In the genomic region with DNA sequence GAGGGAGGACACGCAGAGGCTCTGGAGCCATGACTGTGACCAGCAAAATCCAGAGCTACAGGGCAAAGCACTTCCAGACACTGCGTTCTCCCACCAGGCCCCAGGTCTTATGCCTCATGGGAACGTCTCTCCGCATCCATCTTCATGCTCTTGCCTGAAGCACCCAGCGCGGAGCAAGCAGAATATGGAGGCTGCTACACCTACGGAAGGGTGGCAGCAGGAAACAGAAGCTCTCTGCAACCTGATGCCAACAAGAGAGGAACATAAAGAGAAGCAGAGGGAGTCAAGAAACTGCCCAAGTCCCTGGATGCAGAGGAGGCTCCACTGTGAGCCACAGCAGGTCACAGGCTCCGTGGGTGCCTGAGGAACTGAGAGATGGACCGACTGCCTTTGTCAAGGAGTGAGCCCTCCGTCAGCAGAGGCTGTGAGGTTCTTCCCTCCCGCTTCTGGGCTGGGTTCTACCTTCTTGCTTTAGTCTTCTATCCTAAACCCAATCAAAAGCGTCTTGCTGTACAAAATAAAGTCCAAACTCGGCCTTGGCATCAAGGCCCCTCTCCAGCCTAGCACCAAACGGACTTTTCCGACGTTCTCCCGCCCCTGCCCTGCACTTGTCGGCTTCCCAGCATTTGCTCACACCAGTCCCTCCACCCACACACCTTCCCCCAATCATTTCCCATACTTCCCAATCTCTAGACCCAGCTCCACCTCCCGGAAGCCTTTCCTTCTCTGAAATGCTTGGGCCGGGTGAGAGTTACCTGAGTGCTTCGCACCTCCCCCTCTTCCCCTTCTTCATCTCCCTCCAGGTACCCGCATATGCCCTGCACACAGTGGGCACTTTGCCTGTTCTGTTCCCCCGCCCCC, we compare ENCODE assay signal across 8 cellular contexts. TPM values are rescaled to one million over a fixed set of nuclear protein-coding genes. Genes with fewer than 3 reads are reported as not detected.
DNase-seq lines count a peak whose midpoint lies in the region; ATAC-seq, FAIRE-seq and TF ChIP-seq lines count a peak whose summit lies in the region.

No MANE protein-coding gene starts in this region.

- peak overlapping the region; percentile 94 for H3K4me2 ChIP-seq in mesendoderm (ENCODE audit: low read length)

- H4K5ac ChIP-seq in mesendoderm (ENCODE audit: low read length): no peak overlapping the region

- H3K4me3 ChIP-seq in NT2/D1 (ENCODE audit: insufficient read length, low read depth) (peak overlapping the region; percentile 100), choroid plexus epithelial cell (ENCODE audit: low read depth, low read length) (peak overlapping the region; percentile 94), mesendoderm (ENCODE audit: low read length) (peak overlapping the region; percentile 75)

- peaks cover 47% of the 10 kb centered on the region for H3K36me3 ChIP-seq in NT2/D1 (ENCODE audit: insufficient read depth, insufficient read length, low read length)
- peaks cover 5% of the 10 kb centered on the region for H3K36me3 ChIP-seq in mesendoderm (ENCODE audit: control insufficient read depth, insufficient read depth, low read length)

- H3K4ac ChIP-seq in mesendoderm (ENCODE audit: low read depth, low read length): no peak overlapping the region

- peak; percentile 17 for FAIRE-seq in urothelium cell line (lab: Jason Lieb, UNC)

- H3K27me3 ChIP-seq in NT2/D1 (ENCODE audit: insufficient read depth, insufficient read length) (no peaks in the 10 kb centered on the region), mesendoderm (ENCODE audit: insufficient read depth, low read length, poor library complexity) (no peaks in the 10 kb centered on the region)

- no peak for TF ChIP-seq CTCF in GM20000 (IDR thresholded peaks at IDR 0.05; ENCODE audit: extremely low read depth, missing control alignments)
- no peak for TF ChIP-seq CTCF in choroid plexus epithelial cell (conservative IDR thresholded peaks at IDR 0.05; ENCODE audit: low read depth, low read length)

- ATAC-seq in HG02623 (IDR thresholded peaks at IDR 0.05; ENCODE audit: unreplicated experiment) (no peak), GM18873 (IDR thresholded peaks at IDR 0.05; ENCODE audit: low FRiP score, unreplicated experiment) (no peak)

- peaks cover 55% of the 10 kb centered on the region for H3K79me2 ChIP-seq in mesendoderm (ENCODE audit: control insufficient read depth, insufficient read depth, low read length)

- H3K4me1 ChIP-seq in NT2/D1 (ENCODE audit: insufficient read depth, insufficient read length) (peaks cover 11% of the 10 kb centered on the region), mesendoderm (ENCODE audit: control insufficient read depth, low read depth, low read length) (peaks cover 18% of the 10 kb centered on the region)

- no CpG with 5 or more reads among the region's 23 CpGs for WGBS in mesendoderm (ENCODE audit: extremely low coverage, insufficient coverage, low lambda C conversion rate)

- H3K79me1 ChIP-seq in mesendoderm (ENCODE audit: low read length): no peaks in the 10 kb centered on the region

- H4K8ac ChIP-seq in mesendoderm (ENCODE audit: low read depth, low read length): no peak overlapping the region

- peak; percentile 35 for DNase-seq in Ammon's horn (ENCODE audit: low spot score)
- peak; percentile 31 for DNase-seq in GM20000 (ENCODE audit: low spot score)
- no peak for DNase-seq in NT2/D1 (ENCODE audit: low read depth, low spot score)
- no peak for DNase-seq in choroid plexus epithelial cell (ENCODE audit: low read depth)
- DNase-seq in mesendoderm: peak; percentile 82
- peak; percentile 70 for DNase-seq in urothelium cell line (ENCODE audit: low spot score)

- H3K27ac ChIP-seq in mesendoderm (ENCODE audit: low read depth, low read length): peak overlapping the region; percentile 26

- no peaks in the 10 kb centered on the region for H3K9me3 ChIP-seq in NT2/D1 (ENCODE audit: insufficient read depth, low read length)

- peak overlapping the region; percentile 86 for H2BK5ac ChIP-seq in mesendoderm (ENCODE audit: low read length)

- no peak overlapping the region for H2BK120ac ChIP-seq in mesendoderm (ENCODE audit: low read depth, low read length)

- no peak overlapping the region for H3K23ac ChIP-seq in mesendoderm (ENCODE audit: low read length)

- peak overlapping the region; percentile 6 for H2AK5ac ChIP-seq in mesendoderm (ENCODE audit: low read length)

- H3K9ac ChIP-seq in NT2/D1 (ENCODE audit: insufficient read length, low read depth) (peak overlapping the region; percentile 100), mesendoderm (ENCODE audit: low read length) (peak overlapping the region; percentile 90)

- no peak overlapping the region for H2BK15ac ChIP-seq in mesendoderm (replicated peaks; ENCODE audit: low read depth)

- peak overlapping the region; percentile 90 for H3K18ac ChIP-seq in mesendoderm (ENCODE audit: low read length)

- peak overlapping the region; percentile 97 for H3K56ac ChIP-seq in mesendoderm (ENCODE audit: low read length)

RNA-seq across cellular contexts. Expression of a gene that starts 0.9 kb away (rescaled TPM):
- 466 TPM for polyA plus RNA-seq in mesendoderm (2013, experiment 1 of 2)
- 464 TPM for polyA plus RNA-seq in mesendoderm (2013, experiment 2 of 2)

Comparison
In these comparisons a context has a peak if more than half of its experiments do, and no peak if none do; other contexts are left out.
1. DNase-seq: peak in Ammon's horn (single experiment), GM20000 (single experiment), mesendoderm (single experiment) and urothelium cell line (single experiment); none in NT2/D1 (single experiment) and choroid plexus epithelial cell (single experiment).
2. Peak in every context shown above with its lines, with median percentiles within 50 percentile points of each other: H3K4me3 ChIP-seq.